Comparison of ENCODE assay signal across 8 cellular contexts in genomic region chr13:113296842-113297369, GRCh38. TPM values are rescaled to one million over a fixed set of nuclear protein-coding genes. Genes with fewer than 3 reads are reported as not detected.
DNase-seq lines count a peak whose midpoint lies in the region; ATAC-seq lines count a peak whose summit lies in the region.

A gene with protein sequence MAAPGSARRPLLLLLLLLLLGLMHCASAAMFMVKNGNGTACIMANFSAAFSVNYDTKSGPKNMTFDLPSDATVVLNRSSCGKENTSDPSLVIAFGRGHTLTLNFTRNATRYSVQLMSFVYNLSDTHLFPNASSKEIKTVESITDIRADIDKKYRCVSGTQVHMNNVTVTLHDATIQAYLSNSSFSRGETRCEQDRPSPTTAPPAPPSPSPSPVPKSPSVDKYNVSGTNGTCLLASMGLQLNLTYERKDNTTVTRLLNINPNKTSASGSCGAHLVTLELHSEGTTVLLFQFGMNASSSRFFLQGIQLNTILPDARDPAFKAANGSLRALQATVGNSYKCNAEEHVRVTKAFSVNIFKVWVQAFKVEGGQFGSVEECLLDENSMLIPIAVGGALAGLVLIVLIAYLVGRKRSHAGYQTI (plus strand): TSS chr13:113297239. CDS start chr13:113297435, 196 bp downstream.

- peak within 1 kb of the TSS; percentile 97 to 100 (median 100) for H3K27ac Mint-ChIP-seq in IgD-negative memory B cell

- H3K4me3 Mint-ChIP-seq in IgD-negative memory B cell, result peak within 1 kb of the TSS; percentile 94 to 97 (median 96)

- H3K4me1 Mint-ChIP-seq in IgD-negative memory B cell, result peaks cover 24 to 32% (median 29%) of the 10 kb centered on the region in 3 donors

- ATAC-seq in GM21529 (IDR thresholded peaks at IDR 0.05; ENCODE audit: unreplicated experiment), result peak; percentile 76

- H3K27me3 Mint-ChIP-seq in IgD-negative memory B cell, result peaks cover 17% of the 10 kb centered on the region

- peaks cover 0 to 4% (median 0%) of the 10 kb centered on the region in 3 donors for H3K9me3 Mint-ChIP-seq in IgD-negative memory B cell

- DNase-seq in DMS 273 treated with DMSO at 0.1 percent for 48 hours (lab: John Stamatoyannopoulos, UW) (peak; percentile 68), OCI-M1 (lab: John Stamatoyannopoulos, UW) (peak; percentile 98), activated T-cell treated with anti-CD3 and anti-CD28 coated beads for 24 hours (ENCODE audit: low read depth) (peak; percentile 99), epidermal melanocyte (ENCODE audit: insufficient read length, low spot score) (peak; percentile 96), middle frontal gyrus (ENCODE audit: extremely low spot score, low spot score) (peak; percentile 89)
- DNase-seq in stimulated activated CD8-positive, alpha-beta memory T cell treated with anti-CD3 and anti-CD28 coated beads, Interleukin-2, amount 100 ng/mL, for 1 hour (ENCODE audit: low read depth in 2 of 2), result peak; percentile 98 to 99

- peaks cover 2% of the 10 kb centered on the region for H3K36me3 Mint-ChIP-seq in IgD-negative memory B cell

RNA-seq across cellular contexts. Expression of the gene that starts here (rescaled TPM):
- polyA plus RNA-seq in IgD-negative memory B cell, result 21.7 TPM

Comparison
In these comparisons a context has a peak if more than half of its experiments do, and no peak if none do; other contexts are left out.
1. Peak in every context shown above with its lines: DNase-seq and ATAC-seq.